In the genomic region with DNA sequence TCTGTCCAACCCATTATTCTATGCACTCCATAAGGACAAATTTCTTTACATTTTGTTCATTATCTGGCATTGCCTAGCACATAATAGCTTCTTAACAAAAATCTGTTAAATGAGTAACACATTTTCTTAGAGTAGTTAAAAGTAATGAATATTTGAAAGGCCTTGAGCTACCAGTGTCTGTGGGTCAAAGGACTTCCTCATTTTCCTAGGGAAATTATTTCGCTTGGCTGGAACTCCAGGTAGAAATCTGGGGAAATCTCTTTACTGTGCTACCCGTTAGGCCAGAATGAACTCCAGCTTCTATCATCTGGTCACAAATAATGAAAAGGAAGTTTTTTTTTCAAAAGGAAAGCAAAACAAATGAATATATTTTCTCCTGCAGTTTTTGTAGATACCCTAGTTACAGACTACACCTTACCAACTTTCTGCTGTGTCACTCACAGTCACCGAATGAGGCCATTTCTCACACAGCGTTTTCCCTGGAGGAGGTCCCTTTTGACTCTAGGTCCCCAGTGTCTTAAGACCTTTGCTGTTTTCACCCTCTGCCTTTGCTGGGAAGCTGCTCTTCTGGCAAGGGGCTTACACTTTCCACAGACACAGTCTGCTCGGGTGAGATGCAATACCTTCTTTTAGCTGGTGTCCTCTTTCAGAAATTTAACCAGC, we compare ENCODE assay signal across 1 cellular context.
TF ChIP-seq lines count a peak whose summit lies in the region.

No MANE protein-coding gene starts in this region.

TF ChIP-seq in GM12878, 131 proteins besides CTCF, POLR2A, EP300 and RAD21:
- TF ChIP-seq MEF2B (IDR thresholded peaks at IDR 0.05; ENCODE audit: partially characterized antibody, poor library complexity, severe bottlenecking) (peak; percentile 60), NFIC (IDR thresholded peaks at IDR 0.05; ENCODE audit: low read depth, low read length) (0 out of 2 replicates have a peak, but pooled peaks have one; percentile 22), ETV6 (conservative IDR thresholded peaks at IDR 0.05 in 1 of 2, IDR thresholded peaks at IDR 0.05 in 1 of 2; ENCODE audit: borderline replicate concordance in 1 of 2, low read depth in 1 of 2) (0 out of 4 replicates have a peak, but pooled peaks of 1 of the 2 experiments have one; percentile 7), SPI1 (IDR thresholded peaks at IDR 0.05; ENCODE audit: borderline replicate concordance, insufficient read depth, low read depth, low read length) (peak; percentile 65), BACH1 (IDR thresholded peaks at IDR 0.05; ENCODE audit: borderline replicate concordance) (peak; percentile 45; the same call in 1 of the 2 replicates), PBX3 (IDR thresholded peaks at IDR 0.05; ENCODE audit: insufficient replicate concordance, low read depth, low read length) (peak; percentile 30), PKNOX1 (IDR thresholded peaks at IDR 0.05) (peak; percentile 90), BHLHE40 (IDR thresholded peaks at IDR 0.05; ENCODE audit: borderline replicate concordance in 1 of 2, low read depth in 2 of 2, low read length in 1 of 2) (no peak)
- TF ChIP-seq, protein P1, sequence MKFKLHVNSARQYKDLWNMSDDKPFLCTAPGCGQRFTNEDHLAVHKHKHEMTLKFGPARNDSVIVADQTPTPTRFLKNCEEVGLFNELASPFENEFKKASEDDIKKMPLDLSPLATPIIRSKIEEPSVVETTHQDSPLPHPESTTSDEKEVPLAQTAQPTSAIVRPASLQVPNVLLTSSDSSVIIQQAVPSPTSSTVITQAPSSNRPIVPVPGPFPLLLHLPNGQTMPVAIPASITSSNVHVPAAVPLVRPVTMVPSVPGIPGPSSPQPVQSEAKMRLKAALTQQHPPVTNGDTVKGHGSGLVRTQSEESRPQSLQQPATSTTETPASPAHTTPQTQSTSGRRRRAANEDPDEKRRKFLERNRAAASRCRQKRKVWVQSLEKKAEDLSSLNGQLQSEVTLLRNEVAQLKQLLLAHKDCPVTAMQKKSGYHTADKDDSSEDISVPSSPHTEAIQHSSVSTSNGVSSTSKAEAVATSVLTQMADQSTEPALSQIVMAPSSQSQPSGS (IDR thresholded peaks at IDR 0.05; ENCODE audit: low read length) = no peak
